1 cellular context compared by ENCODE assay signal in the genomic region with DNA sequence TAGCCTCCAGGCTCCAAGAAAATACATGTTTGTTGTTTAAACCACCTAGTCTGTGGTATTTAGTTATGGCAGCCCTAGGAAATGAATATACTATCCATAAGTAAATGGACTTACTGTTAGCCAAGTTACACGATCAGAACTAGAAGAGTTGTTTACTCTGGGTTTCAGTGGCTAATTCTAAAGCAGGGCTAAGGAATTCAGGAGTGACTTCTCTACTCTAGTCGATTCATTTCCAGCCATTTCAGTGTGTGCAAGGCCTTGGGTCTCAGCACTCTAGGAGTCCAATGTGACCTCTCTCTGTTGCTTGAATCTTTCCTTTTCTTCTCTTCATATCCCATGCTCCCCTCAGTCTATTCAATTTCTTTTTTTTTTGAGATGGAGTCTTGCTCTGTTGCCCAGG.
TF ChIP-seq lines count a peak whose summit lies in the region.

No MANE protein-coding gene starts in this region.

TF ChIP-seq in IMR-90, 13 proteins besides CTCF, POLR2A, EP300 and RAD21 (continued from another document):
- TF ChIP-seq MAZ (IDR thresholded peaks at IDR 0.05; ENCODE audit: borderline replicate concordance, low read depth, low read length) (no peak), MXI1 (IDR thresholded peaks at IDR 0.05; ENCODE audit: borderline replicate concordance, low read depth, low read length) (no peak), SMC3 (IDR thresholded peaks at IDR 0.05; ENCODE audit: low read depth, low read length) (no peak), BHLHE40 (IDR thresholded peaks at IDR 0.05; ENCODE audit: low read depth, low read length) (no peak), MAFK (IDR thresholded peaks at IDR 0.05; ENCODE audit: low read depth, low read length) (no peak), FOS (IDR thresholded peaks at IDR 0.05; ENCODE audit: low read depth, low read length) (no peak), CHD1 (IDR thresholded peaks at IDR 0.05; ENCODE audit: low read depth, low read length) (no peak), NFE2L2 (IDR thresholded peaks at IDR 0.05; ENCODE audit: low read depth, low read length) (no peak)
- TF ChIP-seq, protein P1, sequence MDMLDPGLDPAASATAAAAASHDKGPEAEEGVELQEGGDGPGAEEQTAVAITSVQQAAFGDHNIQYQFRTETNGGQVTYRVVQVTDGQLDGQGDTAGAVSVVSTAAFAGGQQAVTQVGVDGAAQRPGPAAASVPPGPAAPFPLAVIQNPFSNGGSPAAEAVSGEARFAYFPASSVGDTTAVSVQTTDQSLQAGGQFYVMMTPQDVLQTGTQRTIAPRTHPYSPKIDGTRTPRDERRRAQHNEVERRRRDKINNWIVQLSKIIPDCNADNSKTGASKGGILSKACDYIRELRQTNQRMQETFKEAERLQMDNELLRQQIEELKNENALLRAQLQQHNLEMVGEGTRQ (IDR thresholded peaks at IDR 0.05; ENCODE audit: low read depth, low read length) = no peak
